In genomic region chr15:66497502-66498455, GRCh38 we compare ENCODE assay signal across 9 cellular contexts. TPM values are rescaled to one million over a fixed set of nuclear protein-coding genes. Genes with fewer than 3 reads are reported as not detected.
DNase-seq lines count a peak whose midpoint lies in the region; ATAC-seq, FAIRE-seq and TF ChIP-seq lines count a peak whose summit lies in the region.
"Had no signal": no experiment of that assay in that cellular context is flagged by ENCODE, and none has a peak within 500 bp of the region (broad histone marks: within the 10 kb centered on the region; RNA-seq: fewer than 3 reads in every experiment).

A gene with protein sequence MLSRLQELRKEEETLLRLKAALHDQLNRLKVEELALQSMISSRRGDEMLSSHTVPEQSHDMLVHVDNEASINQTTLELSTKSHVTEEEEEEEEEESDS (minus strand): TSS chr15:66497762. CDS start chr15:66497731, 31 bp downstream.

- H3K9me3 ChIP-seq in body of pancreas: no peaks in the 10 kb centered on the region

- H3K36me3 ChIP-seq in body of pancreas (replicated peaks in 1 of 2; ENCODE audit: insufficient read depth in 1 of 2, low read depth in 2 of 2): peaks cover 10 to 27% of the 10 kb centered on the region in 2 donors

- peak within 1 kb of the TSS; percentile 82 to 89 (median 88) for H3K27ac ChIP-seq in body of pancreas

- TF ChIP-seq POLR2A in body of pancreas (IDR thresholded peaks at IDR 0.05): peak; percentile 65 to 86 (median 86)

- ATAC-seq in HG03045 (IDR thresholded peaks at IDR 0.05; ENCODE audit: unreplicated experiment): peak; percentile 87
- peak; percentile 96 for ATAC-seq in body of pancreas

- H3K27me3 ChIP-seq in body of pancreas: no peaks in the 10 kb centered on the region

- DNase-seq in NCI-H2029 (lab: John Stamatoyannopoulos, UW): peak; percentile 80
- no peak for DNase-seq in NCI-H2029 treated with DMSO at 0.1 percent for 48 hours (lab: John Stamatoyannopoulos, UW)
- DNase-seq in NCI-H2107 treated with DMSO at 0.1 percent for 48 hours (lab: John Stamatoyannopoulos, UW; ENCODE audit: unreplicated experiment): peak; percentile 55
- peak; percentile 97 to 98 (median 98) for DNase-seq in body of pancreas
- peak; percentile 69 for DNase-seq in iPS DF 4.7 (ENCODE audit: extremely low read depth, low spot score)
- DNase-seq in skeletal muscle cell (ENCODE audit: low read depth): peak; percentile 79

- peak; percentile 97 to 99 (median 98) for TF ChIP-seq CTCF in body of pancreas (IDR thresholded peaks at IDR 0.05)

- H3K4me3 ChIP-seq in body of pancreas: peak within 1 kb of the TSS; percentile 50 to 73
- peak within 1 kb of the TSS; percentile 67 for H3K4me3 ChIP-seq in skeletal muscle cell (ENCODE audit: low read depth, low read length)

- intact Hi-C loops in body of pancreas (cut with DNase I): loop anchor here (10.0 kb wide), 1 partner anchor 113 kb away; the partner anchor contains the start of gene MAP2K1

- FAIRE-seq in TTC549 (lab: Jason Lieb, UNC): peak; percentile 87
- FAIRE-seq: A204.1 had no signal

- H3K4me1 ChIP-seq in body of pancreas: peaks cover 40% of the 10 kb centered on the region

- WGBS in body of pancreas, 2 donors: 4 to 8% methylated on average over 21 to 43 of the region's 43 CpGs

RNA-seq across cellular contexts. Expression of the gene that starts here (rescaled TPM):
- 10 to 100 TPM; 13.5 to 14.5 TPM for total RNA-seq in body of pancreas
